8 cellular contexts compared by ENCODE assay signal in the genomic region with DNA sequence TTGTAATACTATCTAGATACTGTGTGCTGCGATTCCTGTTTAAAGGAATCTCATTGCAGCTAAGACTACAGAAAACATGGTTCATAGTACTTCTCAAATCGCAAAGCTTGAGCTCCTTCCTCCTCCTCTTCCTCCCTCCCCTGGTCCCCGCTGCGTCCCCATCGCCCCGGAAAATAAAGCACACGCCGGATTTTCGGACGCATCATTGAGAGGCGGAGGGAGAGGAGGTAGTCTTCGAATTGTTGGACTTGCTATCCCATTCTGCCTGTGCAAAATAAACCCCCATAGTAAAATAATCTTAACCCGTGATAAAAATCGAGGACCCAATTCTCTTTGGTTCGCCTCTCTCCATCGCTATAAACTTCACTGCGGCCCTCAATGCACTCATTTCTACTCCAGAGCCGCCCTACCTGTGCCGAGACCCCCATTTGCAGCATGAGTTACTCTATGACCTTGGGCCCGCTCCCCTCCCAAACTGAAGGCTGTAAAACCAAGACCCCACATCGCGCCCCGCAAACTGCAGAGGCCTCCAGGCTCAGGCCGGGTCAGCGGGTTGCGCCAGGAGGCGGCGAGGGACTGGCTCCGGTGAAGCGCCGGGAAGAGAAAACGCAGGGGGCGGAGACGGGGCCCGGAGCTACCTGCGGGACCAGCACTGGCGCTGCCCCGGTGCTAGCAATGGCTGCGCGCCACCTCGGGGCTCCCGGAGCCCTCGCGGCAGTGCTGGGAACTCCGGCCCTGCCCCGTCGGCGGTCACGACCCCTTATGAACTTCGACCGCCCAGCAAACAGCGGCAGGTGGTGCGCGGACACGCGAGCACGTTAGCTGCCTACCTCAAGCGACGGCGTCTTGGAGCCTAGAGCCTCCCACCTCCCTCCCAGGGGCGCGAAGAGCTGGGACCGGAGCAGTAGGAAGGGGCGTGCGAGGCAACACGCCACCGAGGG. TPM values are rescaled to one million over a fixed set of nuclear protein-coding genes. Genes with fewer than 3 reads are reported as not detected.
DNase-seq lines count a peak whose midpoint lies in the region; ATAC-seq and TF ChIP-seq lines count a peak whose summit lies in the region.

No MANE protein-coding gene starts in this region.

- H3K4me1 ChIP-seq in hepatocyte (ENCODE audit: insufficient read depth) (peaks cover 7% of the 10 kb centered on the region), rectal smooth muscle tissue (ENCODE audit: control insufficient read depth, insufficient read depth, low read length) (no peaks in the 10 kb centered on the region)

- no peaks in the 10 kb centered on the region for H3K9me3 Mint-ChIP-seq in Calu3 (ENCODE audit: low read depth, unreplicated experiment)

- H3K4me3 Mint-ChIP-seq in Calu3 (ENCODE audit: low read depth, unreplicated experiment) = peak overlapping the region; percentile 81

- peak; percentile 11 for TF ChIP-seq CTCF in Calu3 (IDR thresholded peaks at IDR 0.05; ENCODE audit: unreplicated experiment)
- TF ChIP-seq CTCF in astrocyte of the cerebellum (IDR thresholded peaks at IDR 0.05; ENCODE audit: low read depth, low read length, missing control alignments) = peak; percentile 16
- no peak for TF ChIP-seq CTCF in hepatocyte (IDR thresholded peaks at IDR 0.05; ENCODE audit: poor library complexity)
- TF ChIP-seq CTCF in GM20000 (IDR thresholded peaks at IDR 0.05; ENCODE audit: extremely low read depth, missing control alignments) = no peak

- no peaks in the 10 kb centered on the region for H3K36me3 ChIP-seq in hepatocyte (replicated peaks; ENCODE audit: insufficient read depth, low read depth)
- H3K36me3 ChIP-seq in rectal smooth muscle tissue (ENCODE audit: control insufficient read depth, insufficient read depth, low read length) = no peaks in the 10 kb centered on the region

- H3K27ac Mint-ChIP-seq in Calu3 (ENCODE audit: unreplicated experiment) = peak overlapping the region; percentile 90

- peak overlapping the region; percentile 92 for H3K4me2 ChIP-seq in hepatocyte

- peaks cover 20% of the 10 kb centered on the region for H4K20me1 ChIP-seq in hepatocyte (ENCODE audit: insufficient read depth, poor library complexity, severe bottlenecking)

- H3K36me3 Mint-ChIP-seq in Calu3 (ENCODE audit: insufficient read depth, unreplicated experiment) = peaks cover 39% of the 10 kb centered on the region

- in situ Hi-C loops in astrocyte of the cerebellum (cut with HindIII; ENCODE audit: low sequenced_read_pairs) = no loop called here

- H3K4me3 ChIP-seq in astrocyte of the cerebellum (ENCODE audit: low read depth, low read length) (peak overlapping the region; percentile 68), hepatocyte (peak overlapping the region; percentile 75), rectal smooth muscle tissue (ENCODE audit: low read length) (peak overlapping the region; percentile 83)

- DNase-seq in Calu3 = peak; percentile 77
- DNase-seq in NCI-H526 treated with DMSO at 0.1 percent for 48 hours (lab: John Stamatoyannopoulos, UW) = peak; percentile 34
- no peak for DNase-seq in astrocyte of the cerebellum (ENCODE audit: low read depth)
- peak; percentile 84 for DNase-seq in hepatocyte (ENCODE audit: low spot score)
- no peak for DNase-seq in GM20000 (ENCODE audit: low spot score)

- peak overlapping the region; percentile 99 for H3K27ac ChIP-seq in hepatocyte
- H3K27ac ChIP-seq in rectal smooth muscle tissue (ENCODE audit: low read depth, low read length) = peak overlapping the region; percentile 91

- H3K9me2 ChIP-seq in hepatocyte (replicated peaks; ENCODE audit: insufficient read depth) = no peaks in the 10 kb centered on the region

- CTCF ChIA-PET in Calu3 (lab: Charles Lee) = interaction anchor here (0.6 to 1.4 kb wide), 7 partner anchors 12 to 404 kb away, joined by 3 to 12 read pairs (median 4); a partner anchor contains a TSS

- peaks cover 10% of the 10 kb centered on the region for H3K4me1 Mint-ChIP-seq in Calu3 (ENCODE audit: low read depth, unreplicated experiment)

- peak; percentile 39 for ATAC-seq in GM18868 (IDR thresholded peaks at IDR 0.05; ENCODE audit: unreplicated experiment)
- ATAC-seq in HG03064 (IDR thresholded peaks at IDR 0.05; ENCODE audit: low read depth, unreplicated experiment) = peak; percentile 50

- no peaks in the 10 kb centered on the region for H3K27me3 Mint-ChIP-seq in Calu3 (ENCODE audit: unreplicated experiment)

- H3K9me3 ChIP-seq in hepatocyte (ENCODE audit: low read depth) = no peaks in the 10 kb centered on the region

- intact Hi-C loops in Calu3 (cut with micrococcal nuclease; ENCODE audit: unreplicated experiment) = no loop called here

- peak overlapping the region; percentile 88 for H3K9ac ChIP-seq in rectal smooth muscle tissue (ENCODE audit: low read length)

- H3K27me3 ChIP-seq in hepatocyte = no peaks in the 10 kb centered on the region
- H3K27me3 ChIP-seq in rectal smooth muscle tissue (ENCODE audit: control insufficient read depth, insufficient read depth, low read length) = no peaks in the 10 kb centered on the region

- BruUV-seq in Calu3 (replicated peaks; lab: Mats Ljungman, UMichigan) = no TSS peak

- 2% methylated on average over 46 of the region's 67 CpGs for WGBS in hepatocyte (ENCODE audit: low lambda C conversion rate, missing lambda C conversion rate)

- peaks cover 49% of the 10 kb centered on the region for H3K79me2 ChIP-seq in hepatocyte

- H2AFZ ChIP-seq in hepatocyte = peak overlapping the region; percentile 86

RNA-seq across cellular contexts. Expression of a gene that starts 0.6 kb away (rescaled TPM):
- total RNA-seq in Calu3 (2022) = 21.8 and 24.2 TPM in 2 replicates
- total RNA-seq in hepatocyte = 20.7 and 22.0 TPM in 2 replicates
- polyA plus RNA-seq in hepatocyte = 10.9 and 12.9 TPM in 2 replicates

RNA-seq across cellular contexts. Expression of a gene that starts 12.3 kb away (rescaled TPM):
- 107 and 112 TPM in 2 replicates for total RNA-seq in Calu3 (2022)
- 15.5 and 15.7 TPM in 2 replicates for total RNA-seq in hepatocyte
- polyA plus RNA-seq in hepatocyte = 123 and 166 TPM in 2 replicates

Comparison
In these comparisons a context has a peak if more than half of its experiments do, and no peak if none do; other contexts are left out.
1. DNase-seq: peak in Calu3 (single experiment), NCI-H526 treated with DMSO at 0.1 percent for 48 hours (single experiment) and hepatocyte (single experiment); none in astrocyte of the cerebellum (single experiment) and GM20000 (single experiment).
2. CTCF ChIP-seq: peak in Calu3 (single experiment) and astrocyte of the cerebellum (single experiment); none in hepatocyte (single experiment) and GM20000 (single experiment).
3. Peak in every context shown above with its lines, with median percentiles within 50 percentile points of each other: H3K4me3 ChIP-seq.